ENCODE assay signal across 19 cellular contexts in genomic region chr20:1631309-1632227, GRCh38. TPM values are rescaled to one million over a fixed set of nuclear protein-coding genes. Genes with fewer than 3 reads are reported as not detected.
DNase-seq lines count a peak whose midpoint lies in the region; ATAC-seq and TF ChIP-seq lines count a peak whose summit lies in the region.
"Had no signal": no experiment of that assay in that cellular context is flagged by ENCODE, and none has a peak within 500 bp of the region (broad histone marks: within the 10 kb centered on the region; RNA-seq: fewer than 3 reads in every experiment).

No MANE protein-coding gene starts in this region.

- H3K9me3 Mint-ChIP-seq in activated CD8-positive, alpha-beta memory T cell treated with anti-CD3 and anti-CD28 coated beads, Interleukin-2, amount 10 ng/mL, durations not matched to agents 7 days and 5 days (ENCODE audit: low read depth) = no peaks in the 10 kb centered on the region
- H3K9me3 Mint-ChIP-seq in nephron progenitor cell (peaks cover 4% of the 10 kb centered on the region), neural progenitor cell (no peaks in the 10 kb centered on the region)

- CTCF ChIA-PET in activated CD8-positive, alpha-beta memory T cell treated with anti-CD3 and anti-CD28 coated beads, Interleukin-2, amount 10 ng/mL, durations not matched to agents 7 days and 5 days (lab: Charles Lee) = interaction anchor here (1.5 to 1.9 kb wide), 3 partner anchors 103 to 146 kb away, joined by 4 to 6 read pairs (median 4); no protein-coding TSS in a partner anchor

- H3K27me3 Mint-ChIP-seq in activated CD8-positive, alpha-beta memory T cell treated with anti-CD3 and anti-CD28 coated beads, Interleukin-2, amount 10 ng/mL, durations not matched to agents 7 days and 5 days = no peaks in the 10 kb centered on the region
- H3K27me3 Mint-ChIP-seq in nephron progenitor cell (ENCODE audit: low read depth, poor library complexity) (peaks cover 22% of the 10 kb centered on the region), neural progenitor cell (ENCODE audit: insufficient read depth, low read depth) (peaks cover 8% of the 10 kb centered on the region)

- no peaks in the 10 kb centered on the region for H4K20me1 ChIP-seq in neural progenitor cell (ENCODE audit: low read depth)

- ATAC-seq in activated CD8-positive, alpha-beta memory T cell treated with anti-CD3 and anti-CD28 coated beads, Interleukin-2, amount 10 ng/mL, durations not matched to agents 7 days and 5 days = peak; percentile 40
- ATAC-seq in lower lobe of right lung = no peak

- H3K9me3 ChIP-seq in neural progenitor cell (ENCODE audit: low read depth) (no peaks in the 10 kb centered on the region), lower lobe of right lung (no peaks in the 10 kb centered on the region)
- H3K9me3 ChIP-seq: Peyer's patch, uterus had no signal

- H3F3A ChIP-seq in neural progenitor cell (ENCODE audit: low read depth) = no peaks in the 10 kb centered on the region

- H3K27me3 ChIP-seq in neural progenitor cell (no peaks in the 10 kb centered on the region), lower lobe of right lung (ENCODE audit: low read depth) (peaks cover 3% of the 10 kb centered on the region)
- H3K27me3 ChIP-seq: Peyer's patch, uterus had no signal

- no peak for TF ChIP-seq CTCF in nephron progenitor cell (IDR thresholded peaks at IDR 0.05)
- no peak for TF ChIP-seq CTCF in neural progenitor cell (IDR thresholded peaks at IDR 0.05)
- no peak for TF ChIP-seq CTCF in lower lobe of right lung (IDR thresholded peaks at IDR 0.05)

- H3K4me3 ChIP-seq in neural progenitor cell = no peak overlapping the region
- no peak overlapping the region for H3K4me3 ChIP-seq in lower lobe of right lung
- H3K4me3 ChIP-seq: Peyer's patch, uterus had no signal

- H3K9ac ChIP-seq in neural progenitor cell = no peak overlapping the region

- H2AFZ ChIP-seq in neural progenitor cell (replicated peaks) = no peak overlapping the region

- H3K4me1 Mint-ChIP-seq in activated CD8-positive, alpha-beta memory T cell treated with anti-CD3 and anti-CD28 coated beads, Interleukin-2, amount 10 ng/mL, durations not matched to agents 7 days and 5 days = peaks cover 40% of the 10 kb centered on the region
- H3K4me1 Mint-ChIP-seq in nephron progenitor cell (peaks cover 13% of the 10 kb centered on the region), neural progenitor cell (peaks cover 2% of the 10 kb centered on the region)

- DNase-seq in activated CD8-positive, alpha-beta memory T cell treated with anti-CD3 and anti-CD28 coated beads, Interleukin-2, amount 10 ng/mL, durations not matched to agents 7 days and 5 days = no peak
- DNase-seq in activated CD8-positive, alpha-beta memory T cell treated with anti-CD3 and anti-CD28 coated beads, Interleukin-2, amount 50 U/mL, for 48 hours = no peak
- DNase-seq in OCI-M1 (lab: John Stamatoyannopoulos, UW) (peak; percentile 88), amniotic epithelial cell (ENCODE audit: low read depth) (peak; percentile 0), nephron progenitor cell (no peak), NCI-H2029 (lab: John Stamatoyannopoulos, UW) (no peak), neural progenitor cell (ENCODE audit: low spot score) (no peak), lower lobe of right lung (no peak)
- DNase-seq: DMS79 treated with DMSO at 0.1 percent for 48 hours, HCEC 1CT, NCI-H1105, NCI-H446, T1000, uterus had no signal

- H3K79me2 ChIP-seq in neural progenitor cell (ENCODE audit: low read depth) = no peaks in the 10 kb centered on the region

- peak overlapping the region; percentile 26 for H3K4me3 Mint-ChIP-seq in activated CD8-positive, alpha-beta memory T cell treated with anti-CD3 and anti-CD28 coated beads, Interleukin-2, amount 10 ng/mL, durations not matched to agents 7 days and 5 days
- H3K4me3 Mint-ChIP-seq in nephron progenitor cell (no peak overlapping the region), neural progenitor cell (no peak overlapping the region)

- H3K4me1 ChIP-seq in neural progenitor cell (no peaks in the 10 kb centered on the region), lower lobe of right lung (no peaks in the 10 kb centered on the region)
- H3K4me1 ChIP-seq: Peyer's patch, uterus had no signal

- H3K27ac ChIP-seq in neural progenitor cell (no peak overlapping the region), lower lobe of right lung (no peak overlapping the region)
- H3K27ac ChIP-seq: epithelial cell of prostate, uterus had no signal

- H3K4me2 ChIP-seq in neural progenitor cell = no peak overlapping the region

- H3K27ac Mint-ChIP-seq in activated CD8-positive, alpha-beta memory T cell treated with anti-CD3 and anti-CD28 coated beads, Interleukin-2, amount 10 ng/mL, durations not matched to agents 7 days and 5 days = peak overlapping the region; percentile 70
- peak overlapping the region; percentile 40 for H3K27ac Mint-ChIP-seq in nephron progenitor cell
- H3K27ac Mint-ChIP-seq in neural progenitor cell = no peak overlapping the region
- H3K27ac Mint-ChIP-seq: progenitor cell of endocrine pancreas had no signal

- peaks cover 71% of the 10 kb centered on the region for H3K36me3 Mint-ChIP-seq in activated CD8-positive, alpha-beta memory T cell treated with anti-CD3 and anti-CD28 coated beads, Interleukin-2, amount 10 ng/mL, durations not matched to agents 7 days and 5 days
- no peaks in the 10 kb centered on the region for H3K36me3 Mint-ChIP-seq in nephron progenitor cell (ENCODE audit: low read depth)
- no peaks in the 10 kb centered on the region for H3K36me3 Mint-ChIP-seq in neural progenitor cell

- intact Hi-C loops in lower lobe of right lung (cut with DNase I) = no loop called here

- H3K36me3 ChIP-seq in neural progenitor cell (no peaks in the 10 kb centered on the region), lower lobe of right lung (no peaks in the 10 kb centered on the region)
- H3K36me3 ChIP-seq: Peyer's patch, uterus had no signal

RNA-seq across cellular contexts. Expression of gene SIRPB1, which starts 11.8 kb away (rescaled TPM):
- total RNA-seq in activated CD8-positive, alpha-beta memory T cell treated with anti-CD3 and anti-CD28 coated beads, Interleukin-2, amount 10 ng/mL, durations not matched to agents 7 days and 5 days = 1 to 10 TPM; 6.0 to 8.3 TPM
- 0.62 TPM in 1 of 2 replicates, not detected in the other for total RNA-seq in neural progenitor cell (ENCODE audit: low replicate concordance)
- 35.8 TPM for total RNA-seq in lower lobe of right lung
- total RNA-seq: bronchial epithelial cell had no signal

RNA-seq across cellular contexts. Expression of gene SIRPG, which starts 26.0 kb away (rescaled TPM):
- 100 to 1,000 TPM in 1 of 2 experiments, 10 to 100 TPM in 1; 93.8 to 122 TPM for total RNA-seq in activated CD8-positive, alpha-beta memory T cell treated with anti-CD3 and anti-CD28 coated beads, Interleukin-2, amount 10 ng/mL, durations not matched to agents 7 days and 5 days
- total RNA-seq in neural progenitor cell (ENCODE audit: low replicate concordance) (not detected in 2 replicates), lower lobe of right lung (0.97 TPM)
- total RNA-seq: bronchial epithelial cell, HT1080, progenitor cell of endocrine pancreas had no signal

Comparison
In these comparisons a context has a peak if more than half of its experiments do, and no peak if none do; other contexts are left out.
1. DNase-seq: peak in OCI-M1 (single experiment) and amniotic epithelial cell (single experiment); none in activated CD8-positive, alpha-beta memory T cell treated with anti-CD3 and anti-CD28 coated beads, Interleukin-2, amount 10 ng/mL, durations not matched to agents 7 days and 5 days (single experiment), activated CD8-positive, alpha-beta memory T cell treated with anti-CD3 and anti-CD28 coated beads, Interleukin-2, amount 50 U/mL, for 48 hours (single experiment), nephron progenitor cell (single experiment), NCI-H2029 (single experiment), neural progenitor cell (single experiment) and lower lobe of right lung (single experiment).
2. RNA of gene SIRPG, which starts 26.0 kb away (total RNA-seq): 93.8 to 122 TPM in activated CD8-positive, alpha-beta memory T cell treated with anti-CD3 and anti-CD28 coated beads, Interleukin-2, amount 10 ng/mL, durations not matched to agents 7 days and 5 days; 0.97 TPM in lower lobe of right lung (single experiment) and not detected in neural progenitor cell; every median in the first group is over 10 times any median in the second.